In genomic region chr10:19815036-19815435, GRCh38 we compare ENCODE assay signal across 11 cellular contexts. TPM values are rescaled to one million over a fixed set of nuclear protein-coding genes. Genes with fewer than 3 reads are reported as not detected.
A peak's percentile ranks its signal among the peaks of the same experiment; 100 is the strongest.
DNase-seq lines count a peak whose midpoint lies in the region; ATAC-seq and TF ChIP-seq lines count a peak whose summit lies in the region.
"Had no signal": no experiment of that assay in that cellular context is flagged by ENCODE, and none has a peak within 500 bp of the region (broad histone marks: within the 10 kb centered on the region; RNA-seq: fewer than 3 reads in every experiment).

No MANE protein-coding gene starts in this region.

- H2AFZ ChIP-seq in hepatocyte = peak overlapping the region; percentile 83
- peak overlapping the region; percentile 85 for H2AFZ ChIP-seq in parathyroid adenoma

- H4K20me1 ChIP-seq in hepatocyte (ENCODE audit: insufficient read depth, poor library complexity, severe bottlenecking) = no peaks in the 10 kb centered on the region

- H3K9me3 ChIP-seq in hepatocyte (ENCODE audit: low read depth) (no peaks in the 10 kb centered on the region), parathyroid adenoma (ENCODE audit: control insufficient read depth, low read length) (no peaks in the 10 kb centered on the region)

- H3K4me2 ChIP-seq in hepatocyte (peak overlapping the region; percentile 86), parathyroid adenoma (ENCODE audit: low read length) (peak overlapping the region; percentile 90)

- no peak for TF ChIP-seq CTCF in AG10803 (conservative IDR thresholded peaks at IDR 0.05; ENCODE audit: low read length)
- no peak for TF ChIP-seq CTCF in WI38 (IDR thresholded peaks at IDR 0.05; ENCODE audit: low read depth, low read length)
- no peak for TF ChIP-seq CTCF in hepatocyte (IDR thresholded peaks at IDR 0.05; ENCODE audit: poor library complexity)
- TF ChIP-seq CTCF in parathyroid adenoma (IDR thresholded peaks at IDR 0.05) = no peak

- peak overlapping the region; percentile 84 for H3K27ac ChIP-seq in hepatocyte
- H3K27ac ChIP-seq in parathyroid adenoma = peak overlapping the region; percentile 91
- H3K27ac ChIP-seq: foreskin keratinocyte had no signal

- H3K36me3 ChIP-seq in hepatocyte (replicated peaks; ENCODE audit: insufficient read depth, low read depth) (no peaks in the 10 kb centered on the region), parathyroid adenoma (ENCODE audit: control insufficient read depth, insufficient read depth, low read length) (no peaks in the 10 kb centered on the region)

- no peaks in the 10 kb centered on the region for H3K4me1 ChIP-seq in hepatocyte (ENCODE audit: insufficient read depth)
- H3K4me1 ChIP-seq in parathyroid adenoma = peaks cover 4% of the 10 kb centered on the region

- intact Hi-C loops in sciatic nerve (cut with DNase I) = no loop called here

- no peak for DNase-seq in AG10803 (ENCODE audit: low read depth)
- DNase-seq in hepatocyte (ENCODE audit: low spot score) = no peak
- no peak for DNase-seq in activated CD4-positive, alpha-beta T cell treated with anti-CD3 and anti-CD28 coated beads, Interleukin-2, amount 50 U/mL, for 4 hours
- DNase-seq in midbrain (lab: John Stamatoyannopoulos, UW) = no peak
- no peak for DNase-seq in sciatic nerve (ENCODE audit: low spot score)
- DNase-seq: DMS 273 treated with DMSO at 0.1 percent for 48 hours, foreskin keratinocyte had no signal

- peaks cover 10% of the 10 kb centered on the region for H3K27me3 ChIP-seq in hepatocyte
- no peaks in the 10 kb centered on the region for H3K27me3 ChIP-seq in parathyroid adenoma (ENCODE audit: control insufficient read depth, insufficient read depth, low read length)

- H3K9me2 ChIP-seq in hepatocyte (replicated peaks; ENCODE audit: insufficient read depth) = no peaks in the 10 kb centered on the region

- H3K4me3 ChIP-seq in AG10803 (ENCODE audit: low read length) (peak overlapping the region; percentile 61), WI38 (ENCODE audit: low read depth, low read length) (peak overlapping the region; percentile 54), hepatocyte (peak overlapping the region; percentile 84), parathyroid adenoma (ENCODE audit: low read depth, low read length) (peak overlapping the region; percentile 90)

- ATAC-seq in HG03108 (IDR thresholded peaks at IDR 0.05; ENCODE audit: unreplicated experiment) (no peak), sciatic nerve (no peak)

- 4% methylated on average over 11 of the region's 11 CpGs for WGBS in hepatocyte (ENCODE audit: low lambda C conversion rate, missing lambda C conversion rate)

- H3K9ac ChIP-seq in parathyroid adenoma = no peak overlapping the region

- peaks cover 19% of the 10 kb centered on the region for H3K79me2 ChIP-seq in hepatocyte
- peaks cover 4% of the 10 kb centered on the region for H3K79me2 ChIP-seq in parathyroid adenoma

RNA-seq across cellular contexts. Expression of gene PLXDC2, which starts 1.2 kb away (rescaled TPM):
- total RNA-seq in hepatocyte (40.9 and 52.2 TPM in 2 replicates), sciatic nerve (118 TPM)
- 39.9 and 40.4 TPM in 2 replicates for polyA plus RNA-seq in hepatocyte
- total RNA-seq: OCI-LY7 had no signal
